ENCODE assay signal across 35 cellular contexts in the genomic region with DNA sequence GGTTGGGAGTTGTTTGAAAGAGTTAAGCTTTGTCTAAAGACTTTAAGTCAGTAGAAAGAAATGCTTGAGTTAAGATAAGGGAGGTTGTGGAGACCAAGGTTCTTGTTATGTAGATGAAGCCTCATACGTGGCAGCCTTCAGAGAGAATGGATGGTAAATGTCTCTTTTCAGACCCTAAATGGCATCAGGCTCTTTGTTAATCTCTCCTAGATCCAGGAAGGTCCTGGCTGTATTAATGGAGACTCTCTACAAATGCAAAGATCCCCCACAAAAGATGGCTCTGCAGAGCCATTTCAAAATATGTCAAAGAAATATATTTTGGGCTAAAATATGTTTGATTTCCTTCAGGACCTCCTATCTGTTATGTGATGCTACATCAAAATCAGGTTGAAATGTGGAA.
"Had no signal": no experiment of that assay in that cellular context is flagged by ENCODE, and none has a peak within 500 bp of the region (broad histone marks: within the 10 kb centered on the region; RNA-seq: fewer than 3 reads in every experiment).

No MANE protein-coding gene starts in this region.

- H3K4me2 ChIP-seq: smooth muscle cell had no signal

- H3K27me3 Mint-ChIP-seq: activated CD8-positive, alpha-beta T cell treated with anti-CD3 and anti-CD28 coated beads for 36 hours; activated T-helper 17 cell treated with anti-CD3 and anti-CD28 coated beads, Interleukin-2, amount 50 U/mL, for 72 hours; naive thymus-derived CD4-positive, alpha-beta T cell; stimulated activated memory B cell treated with anti-CD40 and anti-IgM and Interleukin-4, amounts not matched to agents 10 μg/mL and 1 μg/mL and 100 μg/mL, for 72 hours had no signal

- H3K27ac Mint-ChIP-seq: activated CD8-positive, alpha-beta T cell treated with anti-CD3 and anti-CD28 coated beads for 36 hours; activated T-helper 17 cell treated with anti-CD3 and anti-CD28 coated beads, Interleukin-2, amount 50 U/mL, for 72 hours; immature natural killer cell; stimulated activated memory B cell treated with anti-CD40 and anti-IgM and Interleukin-4, amounts not matched to agents 10 μg/mL and 1 μg/mL and 100 μg/mL, for 72 hours; T-helper 1 cell treated with Interleukin-12 subunit alpha and Interleukin-12 subunit beta and Interleukin-4 antibody, amounts not matched to agents 30 μg/mL and 1 μg/mL, for 36 hours had no signal

- H3K4me3 ChIP-seq: right atrium auricular region, smooth muscle cell, stomach, thyroid gland, upper lobe of right lung had no signal

- DNase-seq: activated CD4-positive, alpha-beta T cell treated with anti-CD3 and anti-CD28 coated beads, Interleukin-2, amount 50 U/mL, for 1 hour; activated CD4-positive, CD25-positive, alpha-beta regulatory T cell treated with anti-CD3 and anti-CD28 coated beads, Interleukin-2, amount 50 U/mL, for 72 hours; activated CD8-positive, alpha-beta T cell treated with anti-CD3 and anti-CD28 coated beads for 36 hours; activated gamma-delta T cell treated with Interleukin-2 at 50 U/mL for 16 hours; activated naive CD4-positive, alpha-beta T cell treated with anti-CD3 and anti-CD28 coated beads, Interleukin-2, amount 50 U/mL, for 16 hours; activated T-cell treated with anti-CD3 and anti-CD28 coated beads, Interleukin-2, amount 50 U/mL, for 4 hours; amygdala; caudate nucleus; cortex of kidney; foreskin fibroblast; head of caudate nucleus; hippocampal formation; immature natural killer cell; kidney; left colon; mammary epithelial cell; midbrain; naive thymus-derived CD4-positive, alpha-beta T cell; occipital lobe; stimulated activated CD4-positive, alpha-beta T cell treated with anti-CD3 and anti-CD28 coated beads, Interleukin-1b, Interleukin-23, amount 100 ng/mL, for 48 hours; stimulated activated CD4-positive, alpha-beta T cell treated with anti-CD3 and anti-CD28 coated beads, Interleukin-4, amount 100 ng/mL, for 4 hours; stimulated activated CD8-positive, alpha-beta memory T cell treated with anti-CD3 and anti-CD28 coated beads, Interleukin-4, amount 100 ng/mL, for 48 hours; stomach; T-helper 9 cell; thyroid gland; upper lobe of right lung had no signal

- H3K4me1 Mint-ChIP-seq: activated T-helper 17 cell treated with anti-CD3 and anti-CD28 coated beads, Interleukin-2, amount 50 U/mL, for 72 hours; immature natural killer cell; naive thymus-derived CD4-positive, alpha-beta T cell; stimulated activated memory B cell treated with anti-CD40 and anti-IgM and Interleukin-4, amounts not matched to agents 10 μg/mL and 1 μg/mL and 100 μg/mL, for 72 hours had no signal

- ATAC-seq: activated CD8-positive, alpha-beta T cell treated with anti-CD3 and anti-CD28 coated beads for 36 hours; activated T-cell treated with anti-CD3 and anti-CD28 coated beads, Interleukin-2, amount 50 U/mL, for 4 hours; activated T-helper 17 cell treated with anti-CD3 and anti-CD28 coated beads, Interleukin-2, amount 50 U/mL, for 72 hours; esophagus mucosa; left colon; naive thymus-derived CD4-positive, alpha-beta T cell; stimulated activated memory B cell treated with anti-CD40 and anti-IgM and Interleukin-4, amounts not matched to agents 10 μg/mL and 1 μg/mL and 100 μg/mL, for 72 hours; upper lobe of right lung had no signal

- H3K27ac ChIP-seq: parathyroid adenoma, right atrium auricular region, stomach, thyroid gland, upper lobe of right lung, VCaP had no signal

- H3K9me3 ChIP-seq: right atrium auricular region, stomach, thyroid gland, upper lobe of right lung had no signal

- H3K9ac ChIP-seq: parathyroid adenoma had no signal

- H3K4me3 Mint-ChIP-seq: activated CD8-positive, alpha-beta T cell treated with anti-CD3 and anti-CD28 coated beads for 36 hours; activated T-cell treated with anti-CD3 and anti-CD28 coated beads, Interleukin-2, amount 50 U/mL, for 4 hours; activated T-helper 17 cell treated with anti-CD3 and anti-CD28 coated beads, Interleukin-2, amount 50 U/mL, for 72 hours; immature natural killer cell; naive thymus-derived CD4-positive, alpha-beta T cell; neural crest cell; stimulated activated memory B cell treated with anti-CD40 and anti-IgM and Interleukin-4, amounts not matched to agents 10 μg/mL and 1 μg/mL and 100 μg/mL, for 72 hours; T-helper 1 cell treated with Interleukin-12 subunit alpha and Interleukin-12 subunit beta and Interleukin-4 antibody, amounts not matched to agents 30 μg/mL and 1 μg/mL, for 36 hours had no signal

- H2AFZ ChIP-seq: parathyroid adenoma had no signal

- H3K36me3 ChIP-seq: right atrium auricular region, thyroid gland, upper lobe of right lung had no signal

- H3K36me3 Mint-ChIP-seq: immature natural killer cell had no signal

- H3K9me3 Mint-ChIP-seq: activated CD8-positive, alpha-beta T cell treated with anti-CD3 and anti-CD28 coated beads for 36 hours; activated T-cell treated with anti-CD3 and anti-CD28 coated beads, Interleukin-2, amount 50 U/mL, for 4 hours; activated T-helper 17 cell treated with anti-CD3 and anti-CD28 coated beads, Interleukin-2, amount 50 U/mL, for 72 hours; immature natural killer cell; naive thymus-derived CD4-positive, alpha-beta T cell; stimulated activated memory B cell treated with anti-CD40 and anti-IgM and Interleukin-4, amounts not matched to agents 10 μg/mL and 1 μg/mL and 100 μg/mL, for 72 hours; T-helper 1 cell treated with Interleukin-12 subunit alpha and Interleukin-12 subunit beta and Interleukin-4 antibody, amounts not matched to agents 30 μg/mL and 1 μg/mL, for 36 hours had no signal

- H3K4me1 ChIP-seq: parathyroid adenoma, upper lobe of right lung had no signal

- H3K27me3 ChIP-seq: right atrium auricular region, stomach, thyroid gland, upper lobe of right lung had no signal
